In genomic region chr4:80070880-80071620, GRCh38 we compare ENCODE assay signal across 8 cellular contexts. TPM values are rescaled to one million over a fixed set of nuclear protein-coding genes. Genes with fewer than 3 reads are reported as not detected.
DNase-seq lines count a peak whose midpoint lies in the region; ATAC-seq and TF ChIP-seq lines count a peak whose summit lies in the region.

No MANE protein-coding gene starts in this region.

- peaks cover 66% of the 10 kb centered on the region for H3K4me1 Mint-ChIP-seq in activated CD4-positive, alpha-beta T cell treated with anti-CD3 and anti-CD28 coated beads, Interleukin-2, amount 10 ng/mL, durations not matched to agents 24 days and 14 days

- H3K4me3 ChIP-seq in adipocyte (ENCODE audit: low read length) (peak overlapping the region; percentile 87), thoracic aorta (peak overlapping the region; percentile 81)

- no peak for DNase-seq in activated CD4-positive, alpha-beta T cell treated with anti-CD3 and anti-CD28 coated beads, Interleukin-2, amount 10 ng/mL, durations not matched to agents 24 days and 14 days
- DNase-seq in activated CD4-positive, alpha-beta T cell treated with anti-CD3 and anti-CD28 coated beads, Interleukin-2, amount 50 U/mL, for 48 hours: no peak
- DNase-seq in adipocyte (ENCODE audit: low read depth) (peak; percentile 52), left colon (no peak), thoracic aorta (ENCODE audit: low spot score) (no peak), GM20000 (ENCODE audit: low spot score) (no peak), NCI-H187 treated with DMSO at 0.1 percent for 48 hours (lab: John Stamatoyannopoulos, UW) (no peak)

- peaks cover 36% of the 10 kb centered on the region for H3K36me3 Mint-ChIP-seq in activated CD4-positive, alpha-beta T cell treated with anti-CD3 and anti-CD28 coated beads, Interleukin-2, amount 10 ng/mL, durations not matched to agents 24 days and 14 days (ENCODE audit: low read depth)

- peak overlapping the region; percentile 97 for H3K4me3 Mint-ChIP-seq in activated CD4-positive, alpha-beta T cell treated with anti-CD3 and anti-CD28 coated beads, Interleukin-2, amount 10 ng/mL, durations not matched to agents 24 days and 14 days

- peaks cover 10% of the 10 kb centered on the region for H3K9me3 Mint-ChIP-seq in activated CD4-positive, alpha-beta T cell treated with anti-CD3 and anti-CD28 coated beads, Interleukin-2, amount 10 ng/mL, durations not matched to agents 24 days and 14 days

- H3K9ac ChIP-seq in adipocyte (ENCODE audit: low read length): peak overlapping the region; percentile 98

- H3K4me1 ChIP-seq in adipocyte (ENCODE audit: control insufficient read depth, insufficient read depth, low read length) (peaks cover 39% of the 10 kb centered on the region), thoracic aorta (ENCODE audit: control insufficient read depth in 1 of 2, low read depth in 2 of 2) (peaks cover 17 to 33% of the 10 kb centered on the region in 2 donors)

- H3K9me3 ChIP-seq in adipocyte (ENCODE audit: control insufficient read depth, low read length) (no peaks in the 10 kb centered on the region), thoracic aorta (no peaks in the 10 kb centered on the region)

- H3K36me3 ChIP-seq in adipocyte (ENCODE audit: control insufficient read depth, insufficient read depth, low read length, severe bottlenecking) (peaks cover 33% of the 10 kb centered on the region), thoracic aorta (peaks cover 12% of the 10 kb centered on the region)

- peaks cover 2% of the 10 kb centered on the region for H3K27me3 Mint-ChIP-seq in activated CD4-positive, alpha-beta T cell treated with anti-CD3 and anti-CD28 coated beads, Interleukin-2, amount 10 ng/mL, durations not matched to agents 24 days and 14 days

- peak; percentile 60 for ATAC-seq in left colon
- ATAC-seq in thoracic aorta (ENCODE audit: insufficient number of reproducible peaks, low FRiP score, low read depth): no peak
- no peak for ATAC-seq in HG03442 (IDR thresholded peaks at IDR 0.05; ENCODE audit: unreplicated experiment)

- peak overlapping the region; percentile 95 for H3K27ac Mint-ChIP-seq in activated CD4-positive, alpha-beta T cell treated with anti-CD3 and anti-CD28 coated beads, Interleukin-2, amount 10 ng/mL, durations not matched to agents 24 days and 14 days

- H3K27me3 ChIP-seq in adipocyte (replicated peaks; ENCODE audit: control insufficient read depth, insufficient read depth, low read length) (no peaks in the 10 kb centered on the region), thoracic aorta (replicated peaks; ENCODE audit: insufficient read depth) (no peaks in the 10 kb centered on the region)

- TF ChIP-seq CTCF in thoracic aorta (IDR thresholded peaks at IDR 0.05) (no peak), GM20000 (IDR thresholded peaks at IDR 0.05; ENCODE audit: extremely low read depth, missing control alignments) (no peak)

- H3K27ac ChIP-seq in thoracic aorta: no peak overlapping the region

- intact Hi-C loops in activated CD4-positive, alpha-beta T cell treated with anti-CD3 and anti-CD28 coated beads, Interleukin-2, amount 10 ng/mL, durations not matched to agents 24 days and 14 days (cut with micrococcal nuclease): loop anchor here (1.0 to 5.0 kb wide), 4 partner anchors 13 to 113 kb away; no protein-coding TSS in a partner anchor
- intact Hi-C loops in left colon (cut with DNase I, micrococcal nuclease): loop anchor here in 1 of 2 donors (10.0 kb wide), 1 partner anchor 114 kb away; no protein-coding TSS in a partner anchor

RNA-seq across cellular contexts. Expression of gene ANTXR2, which starts 2.0 kb away (rescaled TPM):
- total RNA-seq in activated CD4-positive, alpha-beta T cell treated with anti-CD3 and anti-CD28 coated beads, Interleukin-2, amount 10 ng/mL, durations not matched to agents 24 days and 14 days: 8.2 and 10.6 TPM in 2 replicates
- total RNA-seq in left colon (100 to 1,000 TPM in 1 of 2 donors, 10 to 100 TPM in 1; 70.0 to 135 TPM), thoracic aorta (10 to 100 TPM; 48.3 to 63.8 TPM)
